9 cellular contexts compared by ENCODE assay signal in genomic region chr2:207046642-207047213, GRCh38.
A peak's percentile ranks its signal among the peaks of the same experiment; 100 is the strongest.
DNase-seq lines count a peak whose midpoint lies in the region; ATAC-seq and TF ChIP-seq lines count a peak whose summit lies in the region.
"Had no signal": no experiment of that assay in that cellular context is flagged by ENCODE, and none has a peak within 500 bp of the region (broad histone marks: within the 10 kb centered on the region; RNA-seq: fewer than 3 reads in every experiment).

No MANE protein-coding gene starts in this region.

- H3K4me3 ChIP-seq in GM12865 (ENCODE audit: low read depth, low read length) (no peak overlapping the region), brain microvascular endothelial cell (ENCODE audit: low read depth, low read length) (no peak overlapping the region)
- H3K4me3 ChIP-seq: K562 had no signal

- no peaks in the 10 kb centered on the region for H3K36me3 Mint-ChIP-seq in natural killer cell treated with Interleukin-12 subunit alpha and Interleukin-12 subunit beta and Interleukin-15 and Interleukin-18, amount 100 ng/mL, for 72 hours

- peak; percentile 29 for DNase-seq in GM12865 (ENCODE audit: low read depth)
- peak; percentile 76 for DNase-seq in NCI-H748 (lab: John Stamatoyannopoulos, UW; ENCODE audit: unreplicated experiment)
- DNase-seq in brain microvascular endothelial cell = no peak
- peak; percentile 65 for DNase-seq in natural killer cell treated with Interleukin-12 subunit alpha and Interleukin-12 subunit beta and Interleukin-15 and Interleukin-18, amount 100 ng/mL, for 72 hours (ENCODE audit: low spot score)
- DNase-seq in islet precursor cell = no peak

- H3K4me1 Mint-ChIP-seq in natural killer cell treated with Interleukin-12 subunit alpha and Interleukin-12 subunit beta and Interleukin-15 and Interleukin-18, amount 100 ng/mL, for 72 hours (ENCODE audit: low read depth in 2 of 2) = peaks cover 23 to 38% of the 10 kb centered on the region in 2 donors

- no peaks in the 10 kb centered on the region for H3K9me3 Mint-ChIP-seq in natural killer cell treated with Interleukin-12 subunit alpha and Interleukin-12 subunit beta and Interleukin-15 and Interleukin-18, amount 100 ng/mL, for 72 hours

- peak overlapping the region; percentile 55 to 90 for H3K27ac Mint-ChIP-seq in natural killer cell treated with Interleukin-12 subunit alpha and Interleukin-12 subunit beta and Interleukin-15 and Interleukin-18, amount 100 ng/mL, for 72 hours

- in situ Hi-C loops in brain microvascular endothelial cell (cut with HindIII; ENCODE audit: low pct_ligation_motif_present, low sequenced_read_pairs) = no loop called here

- no peak overlapping the region for H3K27ac ChIP-seq in brain microvascular endothelial cell

- ATAC-seq in natural killer cell treated with Interleukin-12 subunit alpha and Interleukin-12 subunit beta and Interleukin-15 and Interleukin-18, amount 100 ng/mL, for 72 hours = peak; percentile 74 to 84
- ATAC-seq in GM18520 (IDR thresholded peaks at IDR 0.05; ENCODE audit: unreplicated experiment) (no peak), GM19035 (IDR thresholded peaks at IDR 0.05; ENCODE audit: unreplicated experiment) (no peak), HG03025 (IDR thresholded peaks at IDR 0.05; ENCODE audit: low FRiP score, unreplicated experiment) (no peak)
- ATAC-seq: K562 had no signal

- H3K4me3 Mint-ChIP-seq in natural killer cell treated with Interleukin-12 subunit alpha and Interleukin-12 subunit beta and Interleukin-15 and Interleukin-18, amount 100 ng/mL, for 72 hours = peak overlapping the region; percentile 50

- no peaks in the 10 kb centered on the region for H3K36me3 ChIP-seq in brain microvascular endothelial cell (replicated peaks)

- TF ChIP-seq CTCF in GM12865 (IDR thresholded peaks at IDR 0.05; ENCODE audit: insufficient read depth, low read depth, low read length, missing control alignments) (peak; percentile 3), brain microvascular endothelial cell (IDR thresholded peaks at IDR 0.05; ENCODE audit: low read depth, low read length, missing control alignments) (peak; percentile 12)

- H3K27me3 Mint-ChIP-seq in natural killer cell treated with Interleukin-12 subunit alpha and Interleukin-12 subunit beta and Interleukin-15 and Interleukin-18, amount 100 ng/mL, for 72 hours = peaks cover 9 to 18% of the 10 kb centered on the region in 2 donors

- H3K27me3 ChIP-seq in brain microvascular endothelial cell (replicated peaks) = no peaks in the 10 kb centered on the region

Comparison
In these comparisons a context has a peak if more than half of its experiments do, and no peak if none do; other contexts are left out.
1. DNase-seq: peak in GM12865 (single experiment), NCI-H748 (single experiment) and natural killer cell treated with Interleukin-12 subunit alpha and Interleukin-12 subunit beta and Interleukin-15 and Interleukin-18, amount 100 ng/mL, for 72 hours (single experiment); none in brain microvascular endothelial cell (single experiment) and islet precursor cell (single experiment).
2. ATAC-seq: peak in natural killer cell treated with Interleukin-12 subunit alpha and Interleukin-12 subunit beta and Interleukin-15 and Interleukin-18, amount 100 ng/mL, for 72 hours (2 of 2); none in GM18520 (single experiment), GM19035 (single experiment) and HG03025 (single experiment).